11 cellular contexts compared by ENCODE assay signal in the genomic region with DNA sequence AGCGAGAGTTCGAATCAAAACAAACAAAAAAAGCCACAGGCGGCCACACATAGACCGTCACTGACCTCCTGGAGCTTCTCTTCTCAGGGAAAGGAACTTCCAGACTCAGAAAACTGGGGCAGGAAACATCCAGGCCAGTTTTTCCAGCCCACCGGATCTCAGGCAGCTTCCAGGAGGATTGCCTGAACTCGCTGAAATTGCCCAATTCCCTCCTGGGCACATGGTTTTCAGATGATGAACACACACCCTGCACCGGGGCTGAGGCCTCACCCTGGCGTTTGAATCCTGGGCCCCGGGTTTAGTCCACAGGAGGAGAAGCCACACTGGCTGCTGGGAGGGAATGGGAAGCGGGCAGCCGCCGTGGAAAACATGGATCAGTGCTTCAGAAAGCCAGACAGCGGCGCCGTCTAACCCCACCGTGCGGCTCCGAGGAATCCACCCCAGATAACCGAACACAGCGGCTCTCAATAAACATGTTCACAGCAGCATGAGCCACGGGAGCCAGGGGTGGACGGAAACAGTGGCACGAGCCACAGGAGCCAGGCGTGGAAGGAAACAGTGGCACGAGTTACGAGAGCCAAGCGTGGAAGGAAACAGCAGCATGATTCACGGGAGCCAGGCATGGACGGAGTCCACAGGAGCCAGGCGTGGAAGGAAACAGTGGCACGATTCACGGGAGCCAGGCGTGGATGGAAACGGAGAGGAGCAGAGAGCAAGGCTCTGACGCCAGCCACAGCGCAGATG. TPM values are rescaled to one million over a fixed set of nuclear protein-coding genes. Genes with fewer than 3 reads are reported as not detected.
DNase-seq lines count a peak whose midpoint lies in the region; ATAC-seq and TF ChIP-seq lines count a peak whose summit lies in the region.
"Had no signal": no experiment of that assay in that cellular context is flagged by ENCODE, and none has a peak within 500 bp of the region (broad histone marks: within the 10 kb centered on the region; RNA-seq: fewer than 3 reads in every experiment).

No MANE protein-coding gene starts in this region.

- H3K27ac ChIP-seq in SK-N-MC (peak overlapping the region; percentile 2; the same call in 1 of the 2 replicates), foreskin keratinocyte (peak overlapping the region; percentile 47)
- H3K27ac ChIP-seq: HL-60, WERI-Rb-1 had no signal

- no peak overlapping the region for H3K4me3 Mint-ChIP-seq in T-helper 17 cell

- no peaks in the 10 kb centered on the region for H3K36me3 Mint-ChIP-seq in T-helper 17 cell (ENCODE audit: low read depth)

- no peak overlapping the region for H3K4me3 ChIP-seq in SK-N-MC

- no peaks in the 10 kb centered on the region for H3K27me3 ChIP-seq in foreskin keratinocyte

- H3K36me3 ChIP-seq in SK-N-MC (ENCODE audit: insufficient read depth, low read length): no peaks in the 10 kb centered on the region
- H3K36me3 ChIP-seq: WERI-Rb-1 had no signal

- H3K4me1 ChIP-seq in foreskin keratinocyte: peaks cover 5% of the 10 kb centered on the region

- ATAC-seq in foreskin keratinocyte (peak; percentile 77), T-helper 17 cell (no peak)

- H3K27me3 Mint-ChIP-seq in T-helper 17 cell: no peaks in the 10 kb centered on the region

- DNase-seq in GM04503 (ENCODE audit: low read depth): peak; percentile 95
- peak; percentile 34 for DNase-seq in SK-N-MC (ENCODE audit: low read depth, low spot score)
- DNase-seq in foreskin keratinocyte: peak; percentile 92 to 96
- peak; percentile 73 for DNase-seq in retina
- DNase-seq in T-helper 2 cell: no peak
- no peak for DNase-seq in T-helper 17 cell
- DNase-seq in NCI-H510A treated with DMSO at 0.1 percent for 48 hours (lab: John Stamatoyannopoulos, UW): no peak
- DNase-seq in NCI-H748 (lab: John Stamatoyannopoulos, UW; ENCODE audit: unreplicated experiment): no peak
- DNase-seq: stimulated activated naive CD4-positive, alpha-beta T cell; WERI-Rb-1 had no signal

- H3K9ac ChIP-seq in SK-N-MC (ENCODE audit: insufficient read length): peak overlapping the region; percentile 8

- H3K9me3 ChIP-seq in SK-N-MC (ENCODE audit: low read depth, low read length) (no peaks in the 10 kb centered on the region), T-helper 17 cell (ENCODE audit: control insufficient read depth, low read length, poor library complexity, severe bottlenecking) (no peaks in the 10 kb centered on the region)

- H3K4me1 Mint-ChIP-seq in T-helper 17 cell: no peaks in the 10 kb centered on the region

- no peak overlapping the region for H3K27ac Mint-ChIP-seq in T-helper 17 cell

- peak; percentile 24 for TF ChIP-seq CTCF in foreskin keratinocyte (conservative IDR thresholded peaks at IDR 0.05)

RNA-seq across cellular contexts. Expression of gene PTBP1, which starts 18.2 kb away (rescaled TPM):
- total RNA-seq in foreskin keratinocyte (222 and 244 TPM in 2 replicates), T-helper 17 cell (100 to 1,000 TPM; 334 to 341 TPM)
- polyA plus RNA-seq in foreskin keratinocyte: 186 and 237 TPM in 2 replicates

RNA-seq across cellular contexts. Expression of gene MISP, which starts 28.2 kb away (rescaled TPM):
- 50.0 and 55.4 TPM in 2 replicates for total RNA-seq in foreskin keratinocyte
- polyA plus RNA-seq in foreskin keratinocyte: 40.2 and 45.5 TPM in 2 replicates
- total RNA-seq in T-helper 17 cell: not detected

RNA-seq across cellular contexts. Expression of gene PLPPR3, which starts 42.7 kb away (rescaled TPM):
- not detected in 2 replicates for total RNA-seq in foreskin keratinocyte
- polyA plus RNA-seq in foreskin keratinocyte: 0.15 TPM in 1 of 2 replicates, not detected in the other
- total RNA-seq in T-helper 17 cell: not detected

RNA-seq across cellular contexts. Expression of gene AZU1, which starts 48.6 kb away (rescaled TPM):
- total RNA-seq in foreskin keratinocyte (not detected in 2 replicates), T-helper 17 cell (1 to 10 TPM in 1 of 2 donors, under 1 TPM in 1; 0.90 to 1.2 TPM)
- 0.03 TPM in 1 of 2 replicates, not detected in the other for polyA plus RNA-seq in foreskin keratinocyte

Comparison
In these comparisons a context has a peak if more than half of its experiments do, and no peak if none do; other contexts are left out.
1. DNase-seq: peak in GM04503 (single experiment), SK-N-MC (single experiment), foreskin keratinocyte (2 of 2) and retina (single experiment); none in T-helper 2 cell (0 of 5), T-helper 17 cell (0 of 3), NCI-H510A treated with DMSO at 0.1 percent for 48 hours (single experiment) and NCI-H748 (single experiment).
2. RNA of gene MISP, which starts 28.2 kb away (total RNA-seq): 50.0 to 55.4 TPM in foreskin keratinocyte; not detected in T-helper 17 cell; every median in the first group is over 10 times any median in the second.